In the genomic region with DNA sequence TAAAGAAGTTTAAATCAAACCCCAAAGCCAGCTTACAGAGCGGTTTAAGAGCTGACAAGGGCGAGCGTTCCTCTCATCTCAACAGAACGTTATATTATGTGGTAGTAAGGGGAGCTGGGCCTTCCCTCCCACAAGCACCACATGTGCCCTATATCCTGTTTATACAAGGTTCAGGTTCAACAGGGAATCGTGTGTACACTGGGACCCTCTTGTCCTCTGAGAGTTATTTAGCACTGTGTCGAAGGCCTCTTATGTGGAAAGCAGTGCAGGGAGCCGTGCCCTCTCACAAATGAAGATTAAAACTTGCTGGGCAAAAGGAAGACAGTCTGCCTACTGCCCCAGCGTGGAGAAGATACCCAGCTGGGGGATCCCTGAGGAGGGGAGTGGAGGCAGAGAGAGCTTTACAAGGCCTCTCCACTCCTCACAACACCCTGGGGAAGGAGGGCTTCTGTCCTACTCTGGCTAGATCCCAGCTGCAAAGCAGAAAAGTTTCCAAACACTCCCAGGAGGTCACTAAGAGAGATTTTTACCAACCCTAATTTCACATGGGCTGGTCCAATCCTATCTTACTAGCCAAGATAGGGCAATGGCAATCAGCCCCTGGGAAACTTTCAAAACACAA, we compare ENCODE assay signal across 8 cellular contexts. TPM values are rescaled to one million over a fixed set of nuclear protein-coding genes. Genes with fewer than 3 reads are reported as not detected.
DNase-seq lines count a peak whose midpoint lies in the region; ATAC-seq and TF ChIP-seq lines count a peak whose summit lies in the region.

No MANE protein-coding gene starts in this region.

- no peak for TF ChIP-seq CTCF in heart left ventricle (IDR thresholded peaks at IDR 0.05)

- intact Hi-C loops in heart left ventricle (cut with DNase I) (loop anchor here in 9 of 10 donors (5.0 to 10.0 kb wide), 12 partner anchors 72 to 620 kb away; no protein-coding TSS in a partner anchor), Right ventricle myocardium inferior (cut with DNase I) (loop anchor here (5.0 to 10.0 kb wide), 4 partner anchors 70 to 620 kb away; no protein-coding TSS in a partner anchor)

- CTCF ChIA-PET in activated CD8-positive, alpha-beta T cell treated with anti-CD3 and anti-CD28 coated beads, Interleukin-2, amount 10 ng/mL, durations not matched to agents 7 days and 5 days (lab: Charles Lee) = interaction anchor here (0.6 to 2.5 kb wide), 8 partner anchors 9 to 414 kb away, joined by 3 to 11 read pairs (median 4); no protein-coding TSS in a partner anchor

- TF ChIP-seq POLR2A in heart left ventricle (IDR thresholded peaks at IDR 0.05) = no peak

- peaks cover 0 to 10% (median 0%) of the 10 kb centered on the region in 9 donors for H3K27me3 ChIP-seq in heart left ventricle
- no peaks in the 10 kb centered on the region for H3K27me3 ChIP-seq in stomach smooth muscle (ENCODE audit: control insufficient read depth in 1 of 2, insufficient read depth in 2 of 2, low read length in 2 of 2)

- H3K27ac ChIP-seq in heart left ventricle (peak overlapping the region in 2 of 12 donors; percentile 11 to 97), stomach smooth muscle (ENCODE audit: low read length) (no peak overlapping the region)

- peaks cover 62% of the 10 kb centered on the region for H3K4me1 Mint-ChIP-seq in activated CD8-positive, alpha-beta T cell treated with anti-CD3 and anti-CD28 coated beads, Interleukin-2, amount 10 ng/mL, durations not matched to agents 7 days and 5 days (ENCODE audit: low read depth)

- H3K9me3 ChIP-seq in heart left ventricle (no peaks in the 10 kb centered on the region), iPS-18c (ENCODE audit: control insufficient read depth, insufficient read depth, low read length) (no peaks in the 10 kb centered on the region), stomach smooth muscle (ENCODE audit: control insufficient read depth in 2 of 2, low read length in 2 of 2) (no peaks in the 10 kb centered on the region)

- peaks cover 58% of the 10 kb centered on the region for H3K36me3 Mint-ChIP-seq in activated CD8-positive, alpha-beta T cell treated with anti-CD3 and anti-CD28 coated beads, Interleukin-2, amount 10 ng/mL, durations not matched to agents 7 days and 5 days (ENCODE audit: low read depth)

- DNase-seq in heart left ventricle = no peak
- DNase-seq in Right ventricle myocardium inferior (ENCODE audit: missing footprints) = no peak
- DNase-seq in activated CD8-positive, alpha-beta T cell treated with anti-CD3 and anti-CD28 coated beads, Interleukin-2, amount 10 ng/mL, durations not matched to agents 7 days and 5 days = peak; percentile 33
- no peak for DNase-seq in NCI-H2227 (lab: John Stamatoyannopoulos, UW; ENCODE audit: unreplicated experiment)
- DNase-seq in NCI-H1930 (lab: John Stamatoyannopoulos, UW) = no peak
- DNase-seq in NCI-H2227 treated with DMSO at 0.1 percent for 48 hours (lab: John Stamatoyannopoulos, UW) = no peak

- POLR2A ChIA-PET in activated CD8-positive, alpha-beta T cell treated with anti-CD3 and anti-CD28 coated beads, Interleukin-2, amount 10 ng/mL, durations not matched to agents 7 days and 5 days (lab: Charles Lee) = interaction anchor here (1.0 to 1.3 kb wide), 2 partner anchors 8 to 442 kb away, joined by 3 to 6 read pairs; no protein-coding TSS in a partner anchor

- H3K4me1 ChIP-seq in heart left ventricle = peaks cover 2 to 73% (median 49%) of the 10 kb centered on the region in 12 donors
- peaks cover 56% of the 10 kb centered on the region for H3K4me1 ChIP-seq in stomach smooth muscle (ENCODE audit: control insufficient read depth, insufficient read depth, low read length)

- H3K27ac Mint-ChIP-seq in activated CD8-positive, alpha-beta T cell treated with anti-CD3 and anti-CD28 coated beads, Interleukin-2, amount 10 ng/mL, durations not matched to agents 7 days and 5 days = peak overlapping the region; percentile 77

- H3K9me3 Mint-ChIP-seq in activated CD8-positive, alpha-beta T cell treated with anti-CD3 and anti-CD28 coated beads, Interleukin-2, amount 10 ng/mL, durations not matched to agents 7 days and 5 days (ENCODE audit: insufficient read depth) = no peaks in the 10 kb centered on the region

- H3K4me3 Mint-ChIP-seq in activated CD8-positive, alpha-beta T cell treated with anti-CD3 and anti-CD28 coated beads, Interleukin-2, amount 10 ng/mL, durations not matched to agents 7 days and 5 days = peak overlapping the region; percentile 97

- H3K4me3 ChIP-seq in heart left ventricle (peak overlapping the region in 11 of 12 donors; percentile 59 to 93 (median 81)), iPS-18c (ENCODE audit: insufficient read depth, low read depth, low read length) (peak overlapping the region; percentile 89), stomach smooth muscle (ENCODE audit: low read length in 2 of 2) (peak overlapping the region; percentile 88 to 93)

- WGBS in heart left ventricle, 4 donors = 71 to 79% (median 78%) methylated on average over 8 of the region's 8 CpGs

- peaks cover 0 to 36% (median 0%) of the 10 kb centered on the region in 9 donors for H3K36me3 ChIP-seq in heart left ventricle
- H3K36me3 ChIP-seq in stomach smooth muscle (ENCODE audit: control insufficient read depth in 2 of 2, insufficient read depth in 2 of 2, low read length in 2 of 2) = peaks cover 0 to 11% of the 10 kb centered on the region in 2 donors

- H3K27me3 Mint-ChIP-seq in activated CD8-positive, alpha-beta T cell treated with anti-CD3 and anti-CD28 coated beads, Interleukin-2, amount 10 ng/mL, durations not matched to agents 7 days and 5 days (ENCODE audit: low read depth) = no peaks in the 10 kb centered on the region

- ATAC-seq in heart left ventricle = no peak
- no peak for ATAC-seq in Right ventricle myocardium inferior
- no peak for ATAC-seq in activated CD8-positive, alpha-beta T cell treated with anti-CD3 and anti-CD28 coated beads, Interleukin-2, amount 10 ng/mL, durations not matched to agents 7 days and 5 days

- H3K9ac ChIP-seq in stomach smooth muscle (ENCODE audit: low read length in 2 of 2) = peak overlapping the region; percentile 51 to 79

RNA-seq across cellular contexts. Expression of gene TLE3, which starts 2.9 kb away (rescaled TPM):
- total RNA-seq in heart left ventricle (10 to 100 TPM in 7 of 9 donors, 1 to 10 TPM in 2; 9.3 to 49.6 (median 16.4) TPM), Right ventricle myocardium inferior (14.1 TPM)
- polyA plus RNA-seq in heart left ventricle = 10 to 100 TPM in 1 of 2 donors, 1 to 10 TPM in 1; 4.8 to 16.5 TPM
- total RNA-seq in activated CD8-positive, alpha-beta T cell treated with anti-CD3 and anti-CD28 coated beads, Interleukin-2, amount 10 ng/mL, durations not matched to agents 7 days and 5 days = 10 to 100 TPM; 64.0 to 71.1 TPM
